ENCODE assay signal across 11 cellular contexts in genomic region chr5:119074419-119074818, GRCh38. TPM values are rescaled to one million over a fixed set of nuclear protein-coding genes. Genes with fewer than 3 reads are reported as not detected.
A peak's percentile ranks its signal among the peaks of the same experiment; 100 is the strongest.
DNase-seq lines count a peak whose midpoint lies in the region; ATAC-seq and TF ChIP-seq lines count a peak whose summit lies in the region.
"Had no signal": no experiment of that assay in that cellular context is flagged by ENCODE, and none has a peak within 500 bp of the region (broad histone marks: within the 10 kb centered on the region; RNA-seq: fewer than 3 reads in every experiment).

No MANE protein-coding gene starts in this region.

- H3K4me1 Mint-ChIP-seq in memory B cell = peaks cover 29% of the 10 kb centered on the region
- H3K4me1 Mint-ChIP-seq in MCF 10A (ENCODE audit: insufficient read depth, unreplicated experiment) = peaks cover 35% of the 10 kb centered on the region

- H3K9me3 ChIP-seq in MM.1S (replicated peaks; ENCODE audit: insufficient read depth, low read length) = no peaks in the 10 kb centered on the region
- H3K9me3 ChIP-seq: thoracic aorta had no signal

- H3K27ac Mint-ChIP-seq in memory B cell (peak overlapping the region; percentile 93), MCF 10A (ENCODE audit: low read depth, unreplicated experiment) (no peak overlapping the region)

- intact Hi-C loops in MCF 10A (cut with micrococcal nuclease) = no loop called here

- H3F3A ChIP-seq in MM.1S (ENCODE audit: insufficient read depth, low read length) = peaks cover 16% of the 10 kb centered on the region

- peak overlapping the region; percentile 19; the same call in 1 of the 2 replicates for H3K27ac ChIP-seq in MM.1S (ENCODE audit: low read length)
- H3K27ac ChIP-seq: cardiac muscle cell, thoracic aorta had no signal

- peak overlapping the region; percentile 28 for H3K4me3 ChIP-seq in MM.1S (ENCODE audit: low read length)
- H3K4me3 ChIP-seq: cardiac muscle cell, thoracic aorta had no signal

- H4K20me1 ChIP-seq in MM.1S (ENCODE audit: insufficient read depth, low read length) = no peaks in the 10 kb centered on the region

- peak overlapping the region; percentile 70 for H3K4me2 ChIP-seq in MM.1S (ENCODE audit: low read depth, low read length)

- no TSS peak for BruUV-seq in MCF 10A (replicated peaks; lab: Mats Ljungman, UMichigan)

- H3K27me3 ChIP-seq in MM.1S (replicated peaks; ENCODE audit: insufficient read depth, low read length) = no peaks in the 10 kb centered on the region
- H3K27me3 ChIP-seq: cardiac muscle cell had no signal

- H3K27me3 Mint-ChIP-seq in memory B cell (no peaks in the 10 kb centered on the region), MCF 10A (ENCODE audit: insufficient read depth, unreplicated experiment) (no peaks in the 10 kb centered on the region)

- peaks cover 80% of the 10 kb centered on the region for H3K79me2 ChIP-seq in MM.1S (ENCODE audit: low read length)

- H3K36me3 Mint-ChIP-seq in memory B cell = peaks cover 6% of the 10 kb centered on the region
- peaks cover 12% of the 10 kb centered on the region for H3K36me3 Mint-ChIP-seq in MCF 10A (ENCODE audit: insufficient read depth, unreplicated experiment)

- DNase-seq in MM.1S = peak; percentile 23
- no peak for DNase-seq in memory B cell (ENCODE audit: low spot score in 2 of 2)
- DNase-seq in HK-2 (ENCODE audit: unreplicated experiment) = no peak
- no peak for DNase-seq in MCF 10A (ENCODE audit: unreplicated experiment)
- DNase-seq in activated gamma-delta T cell (lab: John Stamatoyannopoulos, UW) = no peak
- DNase-seq in ecto neural progenitor cell (ENCODE audit: low spot score) = no peak
- DNase-seq: NCI-H1105 treated with DMSO at 0.1 percent for 48 hours had no signal

- peaks cover 20% of the 10 kb centered on the region for H3K4me1 ChIP-seq in MM.1S (ENCODE audit: low read length)

- H3K9me3 Mint-ChIP-seq in memory B cell = no peaks in the 10 kb centered on the region
- H3K9me3 Mint-ChIP-seq in MCF 10A (ENCODE audit: unreplicated experiment) = no peaks in the 10 kb centered on the region

- H3K4me3 Mint-ChIP-seq in memory B cell = peak overlapping the region; percentile 93
- no peak overlapping the region for H3K4me3 Mint-ChIP-seq in MCF 10A (ENCODE audit: unreplicated experiment)

- H3K9me2 ChIP-seq in MM.1S (replicated peaks; ENCODE audit: insufficient read depth, low read length) = no peaks in the 10 kb centered on the region

- H3K36me3 ChIP-seq in MM.1S (replicated peaks; ENCODE audit: insufficient read depth, low read length) = no peaks in the 10 kb centered on the region
- H3K36me3 ChIP-seq: cardiac muscle cell, thoracic aorta had no signal

- CTCF ChIA-PET in MCF 10A (lab: Yijun Ruan, JAX) = interaction anchor here (0.6 to 1.6 kb wide), 5 partner anchors 53 to 261 kb away, joined by 3 to 6 read pairs (median 3); partner anchors contain the start of gene DTWD2

- H3K9ac ChIP-seq in MM.1S (ENCODE audit: low read length) = no peak overlapping the region

- H2AFZ ChIP-seq in MM.1S (ENCODE audit: low read length) = no peak overlapping the region

- POLR2A ChIA-PET in MCF 10A (lab: Yijun Ruan, JAX) = interaction anchor here (0.6 to 1.5 kb wide), 9 partner anchors 11 to 312 kb away, joined by 3 to 6 read pairs (median 3); no protein-coding TSS in a partner anchor

- TF ChIP-seq CTCF in MM.1S (IDR thresholded peaks at IDR 0.05; ENCODE audit: low read length) = no peak
- no peak for TF ChIP-seq CTCF in MCF 10A (IDR thresholded peaks at IDR 0.05; ENCODE audit: unreplicated experiment)

- ATAC-seq in GM18867 (IDR thresholded peaks at IDR 0.05; ENCODE audit: unreplicated experiment) = peak; percentile 27
- ATAC-seq in HG02588 (IDR thresholded peaks at IDR 0.05; ENCODE audit: unreplicated experiment) = peak; percentile 18
- no peak for ATAC-seq in memory B cell (ENCODE audit: low read depth)

RNA-seq across cellular contexts. Expression of gene DMXL1, which starts 3.5 kb away (rescaled TPM):
- 38.1 and 45.1 TPM in 2 replicates for total RNA-seq in MCF 10A (2022)
